Comparison of ENCODE assay signal across 13 cellular contexts in the genomic region with DNA sequence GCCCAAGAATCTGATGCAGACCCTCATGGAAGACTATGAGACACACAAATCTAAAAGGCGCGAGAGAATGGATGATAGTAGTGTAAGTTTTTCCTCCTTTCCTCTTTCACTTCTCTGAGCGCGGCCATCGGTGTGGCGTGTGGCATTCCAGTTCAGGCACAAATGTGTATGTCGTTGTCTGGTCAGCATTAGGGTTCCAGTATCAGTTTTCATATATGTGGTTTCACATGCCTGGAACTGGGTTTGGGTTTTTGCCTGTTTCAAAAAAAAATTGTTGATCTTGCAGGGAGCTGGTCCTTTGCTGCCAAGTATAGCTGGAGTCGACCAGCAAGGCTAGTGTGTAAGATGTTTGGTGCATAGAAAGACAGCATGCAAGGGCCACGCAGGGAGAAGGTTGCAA. TPM values are rescaled to one million over a fixed set of nuclear protein-coding genes. Genes with fewer than 3 reads are reported as not detected.
A peak's percentile ranks its signal among the peaks of the same experiment; 100 is the strongest.
DNase-seq lines count a peak whose midpoint lies in the region; ATAC-seq and TF ChIP-seq lines count a peak whose summit lies in the region.
"Had no signal": no experiment of that assay in that cellular context is flagged by ENCODE, and none has a peak within 500 bp of the region (broad histone marks: within the 10 kb centered on the region; RNA-seq: fewer than 3 reads in every experiment).

No MANE protein-coding gene starts in this region.

- peak overlapping the region; percentile 65 for H3K4me3 Mint-ChIP-seq in memory B cell

- DNase-seq in DND-41: no peak
- DNase-seq in Jurkat, Clone E6-1 (ENCODE audit: low read depth, low spot score): no peak
- no peak for DNase-seq in memory B cell (ENCODE audit: low spot score in 2 of 2)
- DNase-seq in GM20000 (ENCODE audit: low spot score): no peak
- DNase-seq in MG63: no peak
- no peak for DNase-seq in GM03348 (ENCODE audit: low spot score)
- DNase-seq: esophagus squamous epithelium, pancreas, SK-N-SH had no signal

- H3K27ac Mint-ChIP-seq in memory B cell: peak overlapping the region; percentile 80

- peak overlapping the region; percentile 63 for H3K4me2 ChIP-seq in DND-41 (ENCODE audit: insufficient read depth, low read length)
- H3K4me2 ChIP-seq: SK-N-SH had no signal

- H3K9me3 Mint-ChIP-seq in memory B cell: no peaks in the 10 kb centered on the region

- H3K9me3 ChIP-seq in DND-41 (ENCODE audit: insufficient read depth, low read length, severe bottlenecking): no peaks in the 10 kb centered on the region
- no peaks in the 10 kb centered on the region for H3K9me3 ChIP-seq in MG63
- H3K9me3 ChIP-seq: esophagus squamous epithelium, pancreas, SK-N-SH had no signal

- H3K4me3 ChIP-seq in DND-41 (ENCODE audit: low read depth in 1 of 2, low read length in 2 of 2): peak overlapping the region in 1 of 2 experiments; percentile 46; a peak in 2 of 4 replicates
- peak overlapping the region; percentile 32 for H3K4me3 ChIP-seq in Jurkat, Clone E6-1 (ENCODE audit: low read length)
- H3K4me3 ChIP-seq in MG63: no peak overlapping the region
- H3K4me3 ChIP-seq: esophagus squamous epithelium, pancreas had no signal

- H3K27ac ChIP-seq in DND-41 (ENCODE audit: low read length): peak overlapping the region; percentile 100
- H3K27ac ChIP-seq: pancreas had no signal

- no peak overlapping the region for H2AFZ ChIP-seq in DND-41 (ENCODE audit: low read depth, low read length)

- H3K4me1 ChIP-seq in DND-41 (ENCODE audit: insufficient read depth, low read length): peaks cover 100% of the 10 kb centered on the region
- H3K4me1 ChIP-seq: pancreas had no signal

- H4K20me1 ChIP-seq in DND-41 (ENCODE audit: insufficient read depth, low read length): no peaks in the 10 kb centered on the region

- peaks cover 96% of the 10 kb centered on the region for H3K79me2 ChIP-seq in DND-41 (ENCODE audit: insufficient read depth, low read length)

- H3K27me3 Mint-ChIP-seq in memory B cell: no peaks in the 10 kb centered on the region

- H3K27me3 ChIP-seq in DND-41 (ENCODE audit: insufficient read depth, low read length, poor library complexity): no peaks in the 10 kb centered on the region
- no peaks in the 10 kb centered on the region for H3K27me3 ChIP-seq in MG63
- H3K27me3 ChIP-seq: esophagus squamous epithelium, pancreas had no signal

- peak overlapping the region; percentile 72 for H3K9ac ChIP-seq in DND-41 (ENCODE audit: low read depth, low read length)
- H3K9ac ChIP-seq: SK-N-SH had no signal

- H3K36me3 Mint-ChIP-seq in memory B cell: peaks cover 32% of the 10 kb centered on the region

- peak; percentile 34 for ATAC-seq in DND-41 (ENCODE audit: insufficient read depth, low read depth)
- peak; percentile 11 for ATAC-seq in GM19452 (IDR thresholded peaks at IDR 0.05; ENCODE audit: unreplicated experiment)
- ATAC-seq in memory B cell (ENCODE audit: low read depth): no peak
- no peak for ATAC-seq in HG02970 (IDR thresholded peaks at IDR 0.05; ENCODE audit: low FRiP score, unreplicated experiment)

- TF ChIP-seq CTCF in DND-41 (IDR thresholded peaks at IDR 0.05; ENCODE audit: borderline replicate concordance, extremely low read depth, low read length, poor library complexity, severe bottlenecking) (no peak), GM20000 (IDR thresholded peaks at IDR 0.05; ENCODE audit: extremely low read depth, missing control alignments) (no peak)

- H3K36me3 ChIP-seq in DND-41 (ENCODE audit: insufficient read depth, low read length) (peaks cover 83% of the 10 kb centered on the region), MG63 (peaks cover 63% of the 10 kb centered on the region)
- H3K36me3 ChIP-seq: esophagus squamous epithelium, pancreas had no signal

- H3K4me1 Mint-ChIP-seq in memory B cell: peaks cover 71% of the 10 kb centered on the region

RNA-seq across cellular contexts. Expression of gene C9orf152, which starts 51.5 kb away (rescaled TPM):
- not detected for polyA plus RNA-seq in Jurkat, Clone E6-1 (2012; ENCODE audit: insufficient read depth, insufficient read length)
- not detected in 2 replicates for total RNA-seq in MG63 (2014; rRNA removed; shearing (Covaris generic); ENCODE audit: low replicate concordance)
- total RNA-seq: NCI-H460 had no signal
- polyA plus RNA-seq: keratinocyte, SK-N-SH had no signal

Comparison
In these comparisons a context has a peak if more than half of its experiments do, and no peak if none do; other contexts are left out.
1. ATAC-seq: peak in DND-41 (single experiment) and GM19452 (single experiment); none in memory B cell (single experiment) and HG02970 (single experiment).